Comparison of ENCODE assay signal across 16 cellular contexts in genomic region chr2:27993950-27994728, GRCh38.
"Had no signal": no experiment of that assay in that cellular context is flagged by ENCODE, and none has a peak within 500 bp of the region (broad histone marks: within the 10 kb centered on the region; RNA-seq: fewer than 3 reads in every experiment).

No MANE protein-coding gene starts in this region.

- FAIRE-seq: colon had no signal

- ATAC-seq: activated T-cell treated with anti-CD3 and anti-CD28 coated beads, Interleukin-2, amount 50 U/mL, for 72 hours had no signal

- H3K4me3 ChIP-seq: ascending aorta, cardiac muscle cell, heart right ventricle, left ventricle myocardium inferior had no signal

- DNase-seq: activated CD4-positive, alpha-beta memory T cell treated with anti-CD3 and anti-CD28 coated beads, Interleukin-2, amount 10 ng/mL, durations not matched to agents 7 days and 5 days; activated CD4-positive, alpha-beta T cell treated with anti-CD3 and anti-CD28 coated beads for 1 hour; activated CD8-positive, alpha-beta memory T cell treated with anti-CD3 and anti-CD28 coated beads, Interleukin-2, amount 50 U/mL, for 4 hours; activated gamma-delta T cell treated with Interleukin-2 at 50 U/mL for 16 hours; activated naive CD8-positive, alpha-beta T cell treated with anti-CD3 and anti-CD28 coated beads for 36 hours; activated T-cell treated with anti-CD3 and anti-CD28 coated beads, Interleukin-2, amount 50 U/mL, for 72 hours; foreskin melanocyte; heart right ventricle; islet precursor cell; left ventricle myocardium inferior; mesendoderm; nephron progenitor cell; T1000 had no signal

- H3K4me1 ChIP-seq: ascending aorta had no signal

- H3K9me3 ChIP-seq: heart right ventricle had no signal

- H3K27me3 Mint-ChIP-seq: activated CD4-positive, alpha-beta memory T cell treated with anti-CD3 and anti-CD28 coated beads, Interleukin-2, amount 10 ng/mL, durations not matched to agents 7 days and 5 days; activated naive CD8-positive, alpha-beta T cell treated with anti-CD3 and anti-CD28 coated beads for 36 hours had no signal

- H3K36me3 ChIP-seq: cardiac muscle cell, heart right ventricle had no signal

- H3K4me3 Mint-ChIP-seq: activated CD4-positive, alpha-beta memory T cell treated with anti-CD3 and anti-CD28 coated beads, Interleukin-2, amount 10 ng/mL, durations not matched to agents 7 days and 5 days; activated naive CD8-positive, alpha-beta T cell treated with anti-CD3 and anti-CD28 coated beads for 36 hours; activated T-cell treated with anti-CD3 and anti-CD28 coated beads, Interleukin-2, amount 50 U/mL, for 72 hours; nephron progenitor cell had no signal

- H3K27me3 ChIP-seq: ascending aorta, cardiac muscle cell, heart right ventricle had no signal

- H3K27ac ChIP-seq: ascending aorta, cardiac muscle cell, heart right ventricle, left ventricle myocardium inferior had no signal

- H3K27ac Mint-ChIP-seq: activated CD4-positive, alpha-beta memory T cell treated with anti-CD3 and anti-CD28 coated beads, Interleukin-2, amount 10 ng/mL, durations not matched to agents 7 days and 5 days; activated naive CD8-positive, alpha-beta T cell treated with anti-CD3 and anti-CD28 coated beads for 36 hours; activated T-cell treated with anti-CD3 and anti-CD28 coated beads, Interleukin-2, amount 50 U/mL, for 72 hours; nephron progenitor cell had no signal
